ENCODE assay signal across 8 cellular contexts in the genomic region with DNA sequence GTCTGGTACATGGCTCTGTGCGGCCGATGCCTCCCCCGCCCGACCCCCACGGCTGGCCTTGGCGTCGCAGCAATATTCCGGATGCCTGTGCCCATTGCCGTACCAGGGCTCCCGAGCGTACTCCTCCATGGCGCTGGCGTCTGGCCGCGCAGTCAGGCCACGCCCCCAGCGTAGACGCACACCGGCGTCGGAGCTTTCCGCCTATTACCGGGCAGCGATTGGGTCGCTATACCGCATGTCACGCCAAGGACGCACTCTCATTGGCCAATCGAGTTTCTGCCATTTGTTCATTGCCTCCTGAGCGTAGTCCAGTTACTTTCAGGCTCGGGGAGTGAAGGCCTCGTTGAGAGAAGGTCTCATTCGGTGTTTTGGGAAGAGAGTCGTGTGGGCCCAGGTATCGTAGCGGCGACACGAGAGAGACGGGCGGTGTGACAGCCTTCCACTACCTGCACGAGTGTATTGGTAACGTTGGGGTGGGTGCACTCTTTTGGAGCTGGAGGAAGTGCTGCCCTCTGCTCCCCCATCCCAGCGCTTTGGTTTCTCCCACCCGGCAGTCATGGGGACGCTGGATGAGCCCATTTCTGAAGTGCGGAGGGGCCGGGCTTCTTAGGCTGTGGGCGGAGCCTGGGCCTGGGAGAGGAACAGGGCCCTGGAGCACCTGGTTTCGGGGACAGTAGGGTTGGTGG. TPM values are rescaled to one million over a fixed set of nuclear protein-coding genes. Genes with fewer than 3 reads are reported as not detected.
DNase-seq lines count a peak whose midpoint lies in the region; ATAC-seq and TF ChIP-seq lines count a peak whose summit lies in the region.

TSS of gene PQBP1 (plus strand) at position 310 of the 686 bp plus-strand sequence. CDS start 580 bp downstream, outside the sequence.
TSS of gene TIMM17B (minus strand) at position 148 of the 686 bp plus-strand sequence. CDS start at position 129, 19 bp downstream.

- 0 out of 2 replicates have a peak, but pooled peaks have one; percentile 2 for TF ChIP-seq RAD21 in SK-N-SH (IDR thresholded peaks at IDR 0.05; ENCODE audit: low read length)

- H3K9me2 ChIP-seq in SK-N-SH = no peaks in the 10 kb centered on the region

- H3K27me3 ChIP-seq in SK-N-SH (ENCODE audit: insufficient read depth) (no peaks in the 10 kb centered on the region), suprapubic skin (no peaks in the 10 kb centered on the region)

- peak; percentile 91 for DNase-seq in GM04504 (ENCODE audit: low read depth)
- peak; percentile 72 for DNase-seq in NCI-H1048 (lab: John Stamatoyannopoulos, UW)
- peak; percentile 82 for DNase-seq in SK-N-SH
- peak; percentile 88 for DNase-seq in germinal center (ENCODE audit: low spot score)
- peak; percentile 27 to 94 (median 86) for DNase-seq in nucleus accumbens (lab: John Stamatoyannopoulos, UW)
- peak; percentile 92 for DNase-seq in suprapubic skin (ENCODE audit: low spot score in 2 of 2)

- peak within 1 kb of the TSS; percentile 83 for H3K9ac ChIP-seq in SK-N-SH

- no peak for TF ChIP-seq CTCF in SK-N-SH (IDR thresholded peaks at IDR 0.05)
- no peak for TF ChIP-seq CTCF in suprapubic skin (IDR thresholded peaks at IDR 0.05)

- no peaks in the 10 kb centered on the region for H3F3A ChIP-seq in SK-N-SH (replicated peaks; ENCODE audit: insufficient read depth)

- H4K20me1 ChIP-seq in SK-N-SH (ENCODE audit: insufficient read depth) = peaks cover 4% of the 10 kb centered on the region; the same call in 1 of the 2 replicates

- WGBS in SK-N-SH (ENCODE audit: low lambda C conversion rate) = 37% methylated on average over 37 of the region's 49 CpGs
- 32% methylated on average over 39 of the region's 49 CpGs for WGBS in suprapubic skin

- CTCF ChIA-PET in SK-N-SH (lab: Yijun Ruan, JAX) = interaction anchor here (0.8 to 1.7 kb wide), 4 partner anchors 14 to 220 kb away, joined by 3 to 8 read pairs (median 4); partner anchors contain the start of gene SLC35A2

- H3K9me3 ChIP-seq in SK-N-SH (no peaks in the 10 kb centered on the region), suprapubic skin (no peaks in the 10 kb centered on the region)

- peaks cover 0 to 4% of the 10 kb centered on the region in 2 experiments; a peak in 1 of 4 replicates for H3K4me1 ChIP-seq in SK-N-SH (ENCODE audit: control insufficient read depth in 1 of 2, insufficient read depth in 2 of 2, low read depth in 1 of 2, low read length in 1 of 2)
- peaks cover 8% of the 10 kb centered on the region for H3K4me1 ChIP-seq in suprapubic skin

- H3K36me3 ChIP-seq in SK-N-SH (replicated peaks in 1 of 2; ENCODE audit: control insufficient read depth in 1 of 2, insufficient read depth in 2 of 2, low read length in 1 of 2) (peaks cover 0 to 9% of the 10 kb centered on the region in 2 experiments), suprapubic skin (peaks cover 25% of the 10 kb centered on the region)

- H3K27ac ChIP-seq in SK-N-SH (ENCODE audit: low read depth in 2 of 2, low read length in 1 of 2) (peak within 1 kb of the TSS; percentile 90), suprapubic skin (peak within 1 kb of the TSS; percentile 93)

- TF ChIP-seq POLR2A in suprapubic skin (IDR thresholded peaks at IDR 0.05) = peak in 1 of 2 donors; percentile 66

- H3K4me3 ChIP-seq in SK-N-SH (ENCODE audit: low read depth in 2 of 2, low read length in 1 of 2) (peak within 1 kb of the TSS; percentile 65 to 74), suprapubic skin (peak within 1 kb of the TSS; percentile 56)

- peaks cover 25% of the 10 kb centered on the region for H3K79me2 ChIP-seq in SK-N-SH (ENCODE audit: insufficient read depth)

- peaks cover 11% of the 10 kb centered on the region for H3K4me1 Mint-ChIP-seq in activated naive CD4-positive, alpha-beta T cell treated with anti-CD3 and anti-CD28 coated beads, Interleukin-2, amount 50 U/mL, for 24 hours

- POLR2A ChIA-PET in SK-N-SH (lab: Yijun Ruan, JAX) = interaction anchor here (0.7 to 1.3 kb wide), 5 partner anchors 14 to 300 kb away, joined by 3 to 6 read pairs (median 4); partner anchors contain the start of genes GRIPAP1 and PCSK1N

- no peak for TF ChIP-seq EP300 in SK-N-SH (IDR thresholded peaks at IDR 0.05; ENCODE audit: borderline replicate concordance in 1 of 2, low read depth in 1 of 2, low read length in 1 of 2)
- TF ChIP-seq EP300 in suprapubic skin (IDR thresholded peaks at IDR 0.05) = no peak

- peak within 1 kb of the TSS; percentile 23; the same call in 1 of the 2 replicates for H2AFZ ChIP-seq in SK-N-SH (ENCODE audit: low read depth)

- H3K36me3 Mint-ChIP-seq in activated naive CD4-positive, alpha-beta T cell treated with anti-CD3 and anti-CD28 coated beads, Interleukin-2, amount 50 U/mL, for 24 hours = peaks cover 4% of the 10 kb centered on the region

- peak within 1 kb of the TSS; percentile 93 for H3K4me3 Mint-ChIP-seq in activated naive CD4-positive, alpha-beta T cell treated with anti-CD3 and anti-CD28 coated beads, Interleukin-2, amount 50 U/mL, for 24 hours

- peak; percentile 87 for ATAC-seq in HG02571 (IDR thresholded peaks at IDR 0.05; ENCODE audit: unreplicated experiment)

- H3K4me2 ChIP-seq in SK-N-SH = peak within 1 kb of the TSS; percentile 85

- H3K27ac Mint-ChIP-seq in activated naive CD4-positive, alpha-beta T cell treated with anti-CD3 and anti-CD28 coated beads, Interleukin-2, amount 50 U/mL, for 24 hours = peak within 1 kb of the TSS; percentile 99

- no peaks in the 10 kb centered on the region for H3K9me3 Mint-ChIP-seq in activated naive CD4-positive, alpha-beta T cell treated with anti-CD3 and anti-CD28 coated beads, Interleukin-2, amount 50 U/mL, for 24 hours

- no peaks in the 10 kb centered on the region for H3K27me3 Mint-ChIP-seq in activated naive CD4-positive, alpha-beta T cell treated with anti-CD3 and anti-CD28 coated beads, Interleukin-2, amount 50 U/mL, for 24 hours

TF ChIP-seq in SK-N-SH, 30 proteins besides CTCF, POLR2A, EP300 and RAD21 (continues in another document):
- peak; percentile 34; the same call in 1 of the 2 replicates for TF ChIP-seq YY1 (IDR thresholded peaks at IDR 0.05; ENCODE audit: low read depth)
- TF ChIP-seq POLR2AphosphoS5 (IDR thresholded peaks at IDR 0.05; ENCODE audit: low read depth, low read length) = peak; percentile 85
- no peak for TF ChIP-seq JUND (IDR thresholded peaks at IDR 0.05)
- no peak for TF ChIP-seq GABPA (IDR thresholded peaks at IDR 0.05; ENCODE audit: low read depth)
- no peak for TF ChIP-seq TEAD4 (IDR thresholded peaks at IDR 0.05; ENCODE audit: borderline replicate concordance, insufficient read depth)
- TF ChIP-seq RXRA (IDR thresholded peaks at IDR 0.05; ENCODE audit: borderline replicate concordance, low read depth) = no peak
- TF ChIP-seq, protein P1, sequence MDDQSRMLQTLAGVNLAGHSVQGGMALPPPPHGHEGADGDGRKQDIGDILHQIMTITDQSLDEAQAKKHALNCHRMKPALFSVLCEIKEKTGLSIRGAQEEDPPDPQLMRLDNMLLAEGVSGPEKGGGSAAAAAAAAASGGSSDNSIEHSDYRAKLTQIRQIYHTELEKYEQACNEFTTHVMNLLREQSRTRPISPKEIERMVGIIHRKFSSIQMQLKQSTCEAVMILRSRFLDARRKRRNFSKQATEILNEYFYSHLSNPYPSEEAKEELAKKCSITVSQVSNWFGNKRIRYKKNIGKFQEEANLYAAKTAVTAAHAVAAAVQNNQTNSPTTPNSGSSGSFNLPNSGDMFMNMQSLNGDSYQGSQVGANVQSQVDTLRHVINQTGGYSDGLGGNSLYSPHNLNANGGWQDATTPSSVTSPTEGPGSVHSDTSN (IDR thresholded peaks at IDR 0.05) = peak; percentile 86
- TF ChIP-seq REST (IDR thresholded peaks at IDR 0.05; ENCODE audit: low read depth, low read length) = no peak
- TF ChIP-seq CHD2 (IDR thresholded peaks at IDR 0.05; ENCODE audit: low read length, partially characterized antibody) = no peak
- TF ChIP-seq SMC3 (IDR thresholded peaks at IDR 0.05; ENCODE audit: low read depth, low read length) = no peak
- no peak for TF ChIP-seq TCF12 (IDR thresholded peaks at IDR 0.05)
- 0 out of 2 replicates have a peak, but pooled peaks have one; percentile 31 for TF ChIP-seq FOXJ3 (CRISPR knock-in tag; IDR thresholded peaks at IDR 0.05)
- no peak for TF ChIP-seq TAF1 (IDR thresholded peaks at IDR 0.05; ENCODE audit: borderline replicate concordance, low read depth, low read length)
- TF ChIP-seq SIN3A (IDR thresholded peaks at IDR 0.05; ENCODE audit: borderline replicate concordance, low read depth, low read length) = no peak
- TF ChIP-seq RFX5 (IDR thresholded peaks at IDR 0.05; ENCODE audit: low read length) = peak; percentile 91
- no peak for TF ChIP-seq EZH2phosphoT487 (IDR thresholded peaks at IDR 0.05; ENCODE audit: borderline replicate concordance, low read depth)

RNA-seq across cellular contexts. Expression of gene PQBP1, which starts in this region (rescaled TPM):
- 67.2 and 113 TPM in 2 replicates for polyA plus RNA-seq in SK-N-SH (2012; rRNA removed)
- polyA plus RNA-seq in SK-N-SH (2012; cell fraction: cytosol; rRNA removed) = 68.1 and 75.0 TPM in 2 replicates
- polyA plus RNA-seq in SK-N-SH (2012; cell fraction: nucleus; rRNA removed) = 175 and 179 TPM in 2 replicates
- total RNA-seq in suprapubic skin = 10 to 100 TPM; 51.8 to 88.3 (median 71.9) TPM

RNA-seq across cellular contexts. Expression of gene TIMM17B, which starts in this region (rescaled TPM):
- 81.0 and 87.0 TPM in 2 replicates for polyA plus RNA-seq in SK-N-SH (2012; rRNA removed)
- polyA plus RNA-seq in SK-N-SH (2012; cell fraction: cytosol; rRNA removed) = 43.9 and 59.3 TPM in 2 replicates
- 59.3 and 62.7 TPM in 2 replicates for polyA plus RNA-seq in SK-N-SH (2012; cell fraction: nucleus; rRNA removed)
- 10 to 100 TPM; 40.8 to 60.5 (median 43.4) TPM for total RNA-seq in suprapubic skin

Comparison
In these comparisons a context has a peak if more than half of its experiments do, and no peak if none do; other contexts are left out.
1. Peak in every context shown above with its lines: DNase-seq, ATAC-seq, H3K4me3 ChIP-seq and H3K27ac ChIP-seq.